12 cellular contexts compared by ENCODE assay signal in genomic region chr4:152220201-152220666, GRCh38.
A peak's percentile ranks its signal among the peaks of the same experiment; 100 is the strongest.
DNase-seq lines count a peak whose midpoint lies in the region; ATAC-seq and TF ChIP-seq lines count a peak whose summit lies in the region.
"Had no signal": no experiment of that assay in that cellular context is flagged by ENCODE, and none has a peak within 500 bp of the region (broad histone marks: within the 10 kb centered on the region; RNA-seq: fewer than 3 reads in every experiment).

No MANE protein-coding gene starts in this region.

- H3K27me3 ChIP-seq in foreskin keratinocyte (no peaks in the 10 kb centered on the region), ascending aorta (no peaks in the 10 kb centered on the region)

- H3K9me3 ChIP-seq in ascending aorta, result no peaks in the 10 kb centered on the region
- H3K9me3 ChIP-seq: HAP-1, thoracic aorta had no signal

- H3K27ac ChIP-seq in foreskin keratinocyte (peak overlapping the region; percentile 18), ascending aorta (no peak overlapping the region)
- H3K27ac ChIP-seq: thoracic aorta had no signal

- H3K36me3 ChIP-seq in ascending aorta, result no peaks in the 10 kb centered on the region
- H3K36me3 ChIP-seq: HAP-1, thoracic aorta had no signal

- H3K4me1 ChIP-seq in foreskin keratinocyte, result no peaks in the 10 kb centered on the region
- no peaks in the 10 kb centered on the region for H3K4me1 ChIP-seq in ascending aorta

- intact Hi-C loops in ascending aorta (cut with DNase I), result no loop called here

- no peak for TF ChIP-seq CTCF in GM12865 (IDR thresholded peaks at IDR 0.05; ENCODE audit: insufficient read depth, low read depth, low read length, missing control alignments)
- TF ChIP-seq CTCF in foreskin keratinocyte (conservative IDR thresholded peaks at IDR 0.05), result no peak
- no peak for TF ChIP-seq CTCF in ascending aorta (IDR thresholded peaks at IDR 0.05)

- ATAC-seq in GM21381 (IDR thresholded peaks at IDR 0.05; ENCODE audit: unreplicated experiment), result peak; percentile 70
- peak; percentile 64 for ATAC-seq in HG03469 (IDR thresholded peaks at IDR 0.05; ENCODE audit: unreplicated experiment)
- ATAC-seq in foreskin keratinocyte, result peak; percentile 99
- ATAC-seq: right cardiac atrium had no signal

- DNase-seq in GM12865 (ENCODE audit: low read depth), result peak; percentile 46
- peak; percentile 76 to 90 for DNase-seq in foreskin keratinocyte
- DNase-seq in ascending aorta (ENCODE audit: low spot score in 2 of 2), result no peak
- DNase-seq in activated gamma-delta T cell (lab: John Stamatoyannopoulos, UW), result no peak
- no peak for DNase-seq in NCI-H2227 (lab: John Stamatoyannopoulos, UW; ENCODE audit: unreplicated experiment)
- DNase-seq in COLO829 (ENCODE audit: low spot score), result no peak
- DNase-seq: endodermal cell, right cardiac atrium had no signal

- H3K4me3 ChIP-seq in GM12865 (ENCODE audit: low read depth, low read length) (no peak overlapping the region), ascending aorta (no peak overlapping the region)
- H3K4me3 ChIP-seq: HAP-1, thoracic aorta had no signal

Comparison
In these comparisons a context has a peak if more than half of its experiments do, and no peak if none do; other contexts are left out.
1. DNase-seq: peak in GM12865 (single experiment) and foreskin keratinocyte (2 of 2); none in ascending aorta (0 of 2), activated gamma-delta T cell (single experiment), NCI-H2227 (single experiment) and COLO829 (single experiment).
2. Peak in every context shown above with its lines, with median percentiles within 50 percentile points of each other: ATAC-seq.